In genomic region chr17:63445571-63446217, GRCh38 we compare ENCODE assay signal across 1 cellular context.
TF ChIP-seq lines count a peak whose summit lies in the region.

No MANE protein-coding gene starts in this region.

TF ChIP-seq in K562, 482 proteins besides CTCF, POLR2A, EP300 and RAD21 (continued from another document):
- TF ChIP-seq TCF3 (CRISPR knock-in tag; IDR thresholded peaks at IDR 0.05) (no peak), ZBTB7A (IDR thresholded peaks at IDR 0.05; ENCODE audit: borderline replicate concordance, control insufficient read depth, low read depth, low read length) (peak; percentile 53), HNRNPL (IDR thresholded peaks at IDR 0.05; ENCODE audit: low read depth, low read length) (peak; percentile 55; the same call in 1 of the 2 replicates), BCL6 (CRISPR knock-in tag; IDR thresholded peaks at IDR 0.05) (no peak), CEBPZ (IDR thresholded peaks at IDR 0.05; ENCODE audit: borderline replicate concordance, low read depth, low read length) (no peak), POLR3A (IDR thresholded peaks at IDR 0.05; ENCODE audit: borderline replicate concordance, extremely low read depth, insufficient read depth, insufficient read length) (no peak), MBD1 (CRISPR knock-in tag; IDR thresholded peaks at IDR 0.05) (no peak), MAFK (IDR thresholded peaks at IDR 0.05; ENCODE audit: low read length) (no peak), ZNF830 (CRISPR knock-in tag; IDR thresholded peaks at IDR 0.05) (0 out of 2 replicates have a peak, but pooled peaks have one; percentile 41), SMARCA4 (IDR thresholded peaks at IDR 0.05) (no peak), SREBF1 (IDR thresholded peaks at IDR 0.05; ENCODE audit: borderline replicate concordance, low read depth, low read length) (no peak), ZNF57 (CRISPR knock-in tag; IDR thresholded peaks at IDR 0.05) (no peak), NFXL1 (CRISPR knock-in tag; IDR thresholded peaks at IDR 0.05) (no peak), NCOA1 (IDR thresholded peaks at IDR 0.05; ENCODE audit: low read depth) (no peak), ZNF354B (CRISPR knock-in tag; IDR thresholded peaks at IDR 0.05) (no peak), COPS2 (conservative IDR thresholded peaks at IDR 0.05) (no peak), PHB (CRISPR knock-in tag; IDR thresholded peaks at IDR 0.05) (no peak), TRIM25 (IDR thresholded peaks at IDR 0.05; ENCODE audit: borderline replicate concordance) (no peak), KHSRP (IDR thresholded peaks at IDR 0.05) (no peak), MTA2 (IDR thresholded peaks at IDR 0.05; ENCODE audit: low read depth) (no peak), IFI16 (CRISPR knock-in tag; IDR thresholded peaks at IDR 0.05) (no peak), NFYB (IDR thresholded peaks at IDR 0.05; ENCODE audit: extremely low read depth, insufficient read length) (no peak), ZBTB1 (CRISPR knock-in tag; IDR thresholded peaks at IDR 0.05; ENCODE audit: borderline replicate concordance, low read depth) (no peak), HNRNPLL (IDR thresholded peaks at IDR 0.05; ENCODE audit: low read depth, low read length, poor library complexity, severe bottlenecking) (no peak), NR3C1 (CRISPR knock-in tag; IDR thresholded peaks at IDR 0.05) (no peak), CREB3L1 (IDR thresholded peaks at IDR 0.05; ENCODE audit: borderline replicate concordance, low read depth) (peak; percentile 15; the same call in 1 of the 2 replicates), HMGXB4 (CRISPR knock-in tag; IDR thresholded peaks at IDR 0.05) (no peak), ZNF143 (CRISPR knock-in tag; IDR thresholded peaks at IDR 0.05) (no peak), TCF15 (CRISPR knock-in tag; IDR thresholded peaks at IDR 0.05) (no peak), ZNF780A (CRISPR knock-in tag; IDR thresholded peaks at IDR 0.05) (no peak), RB1 (IDR thresholded peaks at IDR 0.05; ENCODE audit: low read depth) (0 out of 2 replicates have a peak, but pooled peaks have one; percentile 0)
- TF ChIP-seq, protein P1, sequence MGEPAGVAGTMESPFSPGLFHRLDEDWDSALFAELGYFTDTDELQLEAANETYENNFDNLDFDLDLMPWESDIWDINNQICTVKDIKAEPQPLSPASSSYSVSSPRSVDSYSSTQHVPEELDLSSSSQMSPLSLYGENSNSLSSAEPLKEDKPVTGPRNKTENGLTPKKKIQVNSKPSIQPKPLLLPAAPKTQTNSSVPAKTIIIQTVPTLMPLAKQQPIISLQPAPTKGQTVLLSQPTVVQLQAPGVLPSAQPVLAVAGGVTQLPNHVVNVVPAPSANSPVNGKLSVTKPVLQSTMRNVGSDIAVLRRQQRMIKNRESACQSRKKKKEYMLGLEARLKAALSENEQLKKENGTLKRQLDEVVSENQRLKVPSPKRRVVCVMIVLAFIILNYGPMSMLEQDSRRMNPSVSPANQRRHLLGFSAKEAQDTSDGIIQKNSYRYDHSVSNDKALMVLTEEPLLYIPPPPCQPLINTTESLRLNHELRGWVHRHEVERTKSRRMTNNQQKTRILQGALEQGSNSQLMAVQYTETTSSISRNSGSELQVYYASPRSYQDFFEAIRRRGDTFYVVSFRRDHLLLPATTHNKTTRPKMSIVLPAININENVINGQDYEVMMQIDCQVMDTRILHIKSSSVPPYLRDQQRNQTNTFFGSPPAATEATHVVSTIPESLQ (CRISPR knock-in tag; IDR thresholded peaks at IDR 0.05): no peak
- TF ChIP-seq, protein P2, sequence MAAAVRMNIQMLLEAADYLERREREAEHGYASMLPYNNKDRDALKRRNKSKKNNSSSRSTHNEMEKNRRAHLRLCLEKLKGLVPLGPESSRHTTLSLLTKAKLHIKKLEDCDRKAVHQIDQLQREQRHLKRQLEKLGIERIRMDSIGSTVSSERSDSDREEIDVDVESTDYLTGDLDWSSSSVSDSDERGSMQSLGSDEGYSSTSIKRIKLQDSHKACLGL (CRISPR knock-in tag; IDR thresholded peaks at IDR 0.05; ENCODE audit: borderline replicate concordance, poor library complexity, severe bottlenecking): no peak
- TF ChIP-seq, protein P3, sequence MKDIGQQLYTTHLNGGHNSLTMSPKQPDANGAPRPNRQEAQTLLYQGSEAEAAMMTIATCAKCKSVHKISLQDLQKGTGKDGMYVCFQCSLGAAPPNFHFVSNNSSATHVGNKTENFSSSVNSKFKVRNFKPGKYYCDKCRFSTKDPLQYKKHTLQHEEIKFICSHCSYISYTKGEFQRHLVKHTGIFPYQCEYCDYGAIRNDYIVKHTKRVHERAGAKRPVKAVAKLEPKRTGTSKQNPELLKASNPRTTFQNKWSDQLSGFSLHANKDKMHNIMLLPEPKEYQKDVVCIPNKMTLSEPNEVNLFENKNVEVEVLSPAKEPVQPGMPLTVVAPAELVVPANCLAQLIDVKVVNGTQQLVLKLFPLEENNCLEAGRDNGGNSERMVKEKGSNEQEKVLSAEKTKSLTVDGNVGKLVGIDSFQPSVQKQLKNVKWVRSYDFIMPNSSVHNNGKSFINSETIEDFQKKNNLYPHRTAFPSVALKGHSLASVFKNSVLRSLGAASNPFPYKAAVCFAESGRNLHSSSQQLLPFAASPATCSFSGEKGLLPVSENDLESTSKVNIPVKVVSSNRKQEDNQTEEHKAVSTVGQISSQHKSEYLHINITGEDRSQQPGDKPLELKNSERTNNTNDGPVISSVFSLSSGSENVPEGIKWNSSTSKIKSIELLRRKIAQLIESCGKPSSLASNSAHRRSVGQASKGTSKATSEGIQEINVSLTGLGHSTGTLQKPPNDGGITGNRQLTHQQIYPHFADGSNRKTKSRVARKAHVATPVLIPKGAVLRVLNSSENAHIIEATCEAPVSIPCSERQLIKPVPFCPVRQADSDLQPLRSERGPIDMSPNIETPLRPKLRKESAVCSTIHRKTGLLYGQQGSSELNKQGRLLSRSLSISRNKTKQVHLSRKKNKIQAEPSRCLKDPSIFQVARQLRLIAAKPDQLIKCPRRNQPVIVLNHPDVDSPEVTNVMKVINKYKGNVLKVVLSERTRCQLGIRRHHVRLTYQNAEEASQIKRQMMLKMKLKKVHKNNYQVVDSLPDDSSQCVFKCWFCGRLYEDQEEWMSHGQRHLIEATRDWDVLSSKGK (CRISPR knock-in tag; IDR thresholded peaks at IDR 0.05): no peak
TF ChIP-seq in K562: peak in this region for 15.
